Comparison of ENCODE assay signal across 9 cellular contexts in the genomic region with DNA sequence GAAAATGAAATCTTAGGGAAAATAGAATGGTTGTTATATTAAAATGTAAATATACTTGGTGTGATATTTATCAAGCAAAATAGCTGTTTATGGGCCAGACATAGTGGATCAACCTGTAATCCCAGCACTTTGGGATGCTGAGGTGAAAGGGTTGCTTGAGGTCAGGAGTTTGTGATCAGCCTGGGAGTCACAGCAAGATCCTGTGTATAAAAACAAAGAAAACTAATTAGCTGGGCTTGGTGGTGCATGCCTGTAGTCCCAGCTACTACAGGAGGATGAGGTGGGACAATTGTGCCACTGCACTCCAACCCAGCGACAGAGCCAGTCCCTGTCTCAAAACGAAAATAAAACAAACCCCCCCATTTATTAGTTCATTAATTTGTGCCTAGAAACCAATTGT. TPM values are rescaled to one million over a fixed set of nuclear protein-coding genes. Genes with fewer than 3 reads are reported as not detected.
"Had no signal": no experiment of that assay in that cellular context is flagged by ENCODE, and none has a peak within 500 bp of the region (broad histone marks: within the 10 kb centered on the region; RNA-seq: fewer than 3 reads in every experiment).

No MANE protein-coding gene starts in this region.

- H3K4me3 ChIP-seq: K562 had no signal

- H3K27ac ChIP-seq: HL-60 had no signal

- DNase-seq: IMR-90, KBM-7, KG1 had no signal

- FAIRE-seq: HTR-8/SVneo, K562 had no signal

- ATAC-seq: K562 had no signal

RNA-seq across cellular contexts. Expression of gene CFHR1, which starts 21.6 kb away (rescaled TPM):
- total RNA-seq: HT-29, HT1080, IMR-90, K562 had no signal
- polyA plus RNA-seq: IgD-negative memory B cell, IMR-90 had no signal

RNA-seq across cellular contexts. Expression of gene CFHR3, which starts 23.3 kb away (rescaled TPM):
- total RNA-seq: IMR-90 had no signal
- polyA plus RNA-seq: IgD-negative memory B cell, IMR-90 had no signal
